In the genomic region with DNA sequence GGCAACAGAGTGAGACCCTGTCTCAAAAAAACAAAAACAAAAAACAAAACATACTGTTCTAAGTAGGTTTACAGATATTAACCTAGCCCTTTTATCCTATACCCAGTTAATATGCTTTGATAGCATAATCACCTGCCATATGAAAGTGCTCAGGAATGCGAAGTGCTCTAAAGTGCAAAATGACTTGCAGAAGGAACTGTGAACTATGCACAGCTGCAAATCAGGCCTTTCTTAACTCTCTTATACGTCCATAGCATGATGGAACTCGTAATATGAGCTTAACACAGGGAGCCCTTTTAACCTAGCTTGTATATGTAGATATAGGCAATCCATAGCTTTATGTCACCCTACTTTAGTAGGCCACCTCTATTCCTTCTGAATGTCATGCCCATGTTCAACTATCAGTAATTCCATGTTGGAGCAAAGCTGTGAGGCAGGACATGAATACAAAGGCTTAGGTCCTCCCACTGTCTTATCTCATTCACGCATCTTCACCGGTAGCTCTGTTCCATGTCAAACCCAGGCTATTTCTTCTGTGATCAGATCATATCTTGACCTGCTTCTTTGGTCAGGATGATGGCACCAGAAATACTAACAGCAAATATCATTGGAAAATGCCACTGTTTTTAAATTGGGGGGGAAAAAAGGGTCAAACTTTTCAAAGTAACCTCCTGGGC, we compare ENCODE assay signal across 1 cellular context.
TF ChIP-seq lines count a peak whose summit lies in the region.

No MANE protein-coding gene starts in this region.

TF ChIP-seq in SK-N-SH treated with all-trans-retinoic acid at 6 μM for 48 hours, 23 proteins besides CTCF, POLR2A, EP300 and RAD21 (continued from another document):
- no peak for TF ChIP-seq PATZ1 (CRISPR knock-in tag; IDR thresholded peaks at IDR 0.05; ENCODE audit: borderline replicate concordance)
- TF ChIP-seq ESRRG (CRISPR knock-in tag; IDR thresholded peaks at IDR 0.05): no peak
- no peak for TF ChIP-seq ZFP30 (CRISPR knock-in tag; IDR thresholded peaks at IDR 0.05)
- no peak for TF ChIP-seq ZC3H10 (CRISPR knock-in tag; IDR thresholded peaks at IDR 0.05)
- TF ChIP-seq ZNF70 (CRISPR knock-in tag; IDR thresholded peaks at IDR 0.05): no peak
- no peak for TF ChIP-seq CREB5 (CRISPR knock-in tag; IDR thresholded peaks at IDR 0.05; ENCODE audit: low read depth)
- TF ChIP-seq TCF4 (CRISPR knock-in tag; IDR thresholded peaks at IDR 0.05; ENCODE audit: borderline replicate concordance): no peak
- no peak for TF ChIP-seq ZNF565 (CRISPR knock-in tag; conservative IDR thresholded peaks at IDR 0.05; ENCODE audit: low read depth)
- no peak for TF ChIP-seq TOX (CRISPR knock-in tag; IDR thresholded peaks at IDR 0.05; ENCODE audit: borderline replicate concordance)
- TF ChIP-seq ARNTL (CRISPR knock-in tag; IDR thresholded peaks at IDR 0.05; ENCODE audit: borderline replicate concordance, low read depth): no peak
- TF ChIP-seq CSRNP3 (CRISPR knock-in tag; IDR thresholded peaks at IDR 0.05): no peak
- no peak for TF ChIP-seq PPARA (CRISPR knock-in tag; IDR thresholded peaks at IDR 0.05; ENCODE audit: borderline replicate concordance)
- TF ChIP-seq OSR1 (CRISPR knock-in tag; IDR thresholded peaks at IDR 0.05): no peak
- TF ChIP-seq ZNF8 (CRISPR knock-in tag; IDR thresholded peaks at IDR 0.05): no peak
- TF ChIP-seq POU6F1 (CRISPR knock-in tag; IDR thresholded peaks at IDR 0.05; ENCODE audit: borderline replicate concordance, low read depth): no peak
- no peak for TF ChIP-seq CSDC2 (CRISPR knock-in tag; IDR thresholded peaks at IDR 0.05)
